ENCODE assay signal across 10 cellular contexts in the genomic region with DNA sequence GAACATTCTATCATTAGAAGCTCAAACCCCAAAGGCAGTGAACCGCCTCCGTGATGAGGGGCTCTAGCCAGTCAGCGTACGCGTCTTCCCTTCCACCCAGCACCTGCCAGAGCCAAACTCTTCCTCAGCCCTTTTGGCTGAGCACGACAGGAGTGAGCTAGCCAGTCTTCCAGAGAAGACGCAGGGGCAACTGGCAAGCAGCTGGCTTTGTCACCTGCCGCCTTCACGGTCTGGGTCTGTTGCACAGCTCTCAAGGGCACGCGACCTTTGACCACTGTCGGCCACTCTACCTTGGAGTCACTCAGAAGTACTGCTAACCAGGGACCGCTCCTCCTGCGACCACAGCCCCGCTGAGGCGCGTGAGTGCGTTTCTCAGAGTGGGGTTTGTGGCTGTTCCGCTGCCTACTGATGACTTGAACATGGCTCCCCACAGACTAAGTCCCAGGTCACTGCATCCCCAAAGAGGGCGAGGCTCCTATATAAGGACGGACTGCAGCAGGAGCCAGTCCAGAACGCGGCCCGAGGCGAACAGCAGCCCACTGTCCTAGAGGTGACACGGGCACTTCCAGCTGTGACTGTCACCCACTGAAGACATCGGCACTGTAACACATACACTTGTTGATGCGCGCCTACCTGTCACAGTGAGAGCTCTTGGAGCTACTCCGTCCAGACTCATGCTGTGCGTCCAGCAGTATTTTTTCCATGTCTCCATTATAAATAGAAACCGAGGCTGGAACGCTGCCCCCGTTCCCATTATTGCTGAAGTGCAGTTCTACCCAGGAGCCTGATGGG. TPM values are rescaled to one million over a fixed set of nuclear protein-coding genes. Genes with fewer than 3 reads are reported as not detected.
DNase-seq lines count a peak whose midpoint lies in the region; ATAC-seq and TF ChIP-seq lines count a peak whose summit lies in the region.
"Had no signal": no experiment of that assay in that cellular context is flagged by ENCODE, and none has a peak within 500 bp of the region (broad histone marks: within the 10 kb centered on the region; RNA-seq: fewer than 3 reads in every experiment).

No MANE protein-coding gene starts in this region.

- peaks cover 70% of the 10 kb centered on the region for H3K4me1 Mint-ChIP-seq in T-helper 1 cell treated with Interleukin-12 subunit alpha and Interleukin-12 subunit beta and Interleukin-4 antibody, amounts not matched to agents 30 μg/mL and 1 μg/mL, for 36 hours (ENCODE audit: low read depth)
- H3K4me1 Mint-ChIP-seq in activated CD8-positive, alpha-beta memory T cell treated with anti-CD3 and anti-CD28 coated beads, Interleukin-2, amount 10 ng/mL, durations not matched to agents 7 days and 5 days, result peaks cover 62% of the 10 kb centered on the region
- peaks cover 28% of the 10 kb centered on the region for H3K4me1 Mint-ChIP-seq in stimulated activated memory B cell treated with anti-CD40 and anti-IgM and Interleukin-4, amounts not matched to agents 10 μg/mL and 1 μg/mL and 100 μg/mL, for 72 hours

- H3K9me3 Mint-ChIP-seq in T-helper 1 cell treated with Interleukin-12 subunit alpha and Interleukin-12 subunit beta and Interleukin-4 antibody, amounts not matched to agents 30 μg/mL and 1 μg/mL, for 36 hours, result no peaks in the 10 kb centered on the region
- no peaks in the 10 kb centered on the region for H3K9me3 Mint-ChIP-seq in activated CD8-positive, alpha-beta memory T cell treated with anti-CD3 and anti-CD28 coated beads, Interleukin-2, amount 10 ng/mL, durations not matched to agents 7 days and 5 days (ENCODE audit: low read depth)
- H3K9me3 Mint-ChIP-seq in stimulated activated memory B cell treated with anti-CD40 and anti-IgM and Interleukin-4, amounts not matched to agents 10 μg/mL and 1 μg/mL and 100 μg/mL, for 72 hours, result no peaks in the 10 kb centered on the region

- H3K27ac Mint-ChIP-seq in T-helper 1 cell treated with Interleukin-12 subunit alpha and Interleukin-12 subunit beta and Interleukin-4 antibody, amounts not matched to agents 30 μg/mL and 1 μg/mL, for 36 hours, result peak overlapping the region; percentile 95
- peak overlapping the region; percentile 80 for H3K27ac Mint-ChIP-seq in activated CD8-positive, alpha-beta memory T cell treated with anti-CD3 and anti-CD28 coated beads, Interleukin-2, amount 10 ng/mL, durations not matched to agents 7 days and 5 days
- H3K27ac Mint-ChIP-seq in stimulated activated memory B cell treated with anti-CD40 and anti-IgM and Interleukin-4, amounts not matched to agents 10 μg/mL and 1 μg/mL and 100 μg/mL, for 72 hours, result peak overlapping the region; percentile 69

- CTCF ChIA-PET in activated CD8-positive, alpha-beta memory T cell treated with anti-CD3 and anti-CD28 coated beads, Interleukin-2, amount 10 ng/mL, durations not matched to agents 7 days and 5 days (lab: Charles Lee), result interaction anchor here (0.8 to 2.8 kb wide), 8 partner anchors 7 to 88 kb away, joined by 3 to 12 read pairs (median 4); a partner anchor contains a TSS

- peak overlapping the region; percentile 81 for H3K4me3 Mint-ChIP-seq in T-helper 1 cell treated with Interleukin-12 subunit alpha and Interleukin-12 subunit beta and Interleukin-4 antibody, amounts not matched to agents 30 μg/mL and 1 μg/mL, for 36 hours
- peak overlapping the region; percentile 65 for H3K4me3 Mint-ChIP-seq in activated CD8-positive, alpha-beta memory T cell treated with anti-CD3 and anti-CD28 coated beads, Interleukin-2, amount 10 ng/mL, durations not matched to agents 7 days and 5 days
- peak overlapping the region; percentile 62 for H3K4me3 Mint-ChIP-seq in stimulated activated memory B cell treated with anti-CD40 and anti-IgM and Interleukin-4, amounts not matched to agents 10 μg/mL and 1 μg/mL and 100 μg/mL, for 72 hours

- peaks cover 33% of the 10 kb centered on the region for H3K36me3 Mint-ChIP-seq in T-helper 1 cell treated with Interleukin-12 subunit alpha and Interleukin-12 subunit beta and Interleukin-4 antibody, amounts not matched to agents 30 μg/mL and 1 μg/mL, for 36 hours (ENCODE audit: low read depth)
- H3K36me3 Mint-ChIP-seq in activated CD8-positive, alpha-beta memory T cell treated with anti-CD3 and anti-CD28 coated beads, Interleukin-2, amount 10 ng/mL, durations not matched to agents 7 days and 5 days, result peaks cover 46% of the 10 kb centered on the region
- H3K36me3 Mint-ChIP-seq in stimulated activated memory B cell treated with anti-CD40 and anti-IgM and Interleukin-4, amounts not matched to agents 10 μg/mL and 1 μg/mL and 100 μg/mL, for 72 hours, result peaks cover 56% of the 10 kb centered on the region

- H3K9me3 ChIP-seq in heart right ventricle, result no peaks in the 10 kb centered on the region
- no peaks in the 10 kb centered on the region for H3K9me3 ChIP-seq in uterus

- H3K36me3 ChIP-seq in heart right ventricle (peaks cover 0 to 43% (median 15%) of the 10 kb centered on the region in 9 donors), uterus (no peaks in the 10 kb centered on the region)

- peak; percentile 51 for ATAC-seq in activated CD8-positive, alpha-beta memory T cell treated with anti-CD3 and anti-CD28 coated beads, Interleukin-2, amount 10 ng/mL, durations not matched to agents 7 days and 5 days
- ATAC-seq in heart right ventricle, result peak; percentile 50 to 85 (median 80)
- peak; percentile 52 for ATAC-seq in stimulated activated memory B cell treated with anti-CD40 and anti-IgM and Interleukin-4, amounts not matched to agents 10 μg/mL and 1 μg/mL and 100 μg/mL, for 72 hours

- H3K4me3 ChIP-seq in heart right ventricle, result peak overlapping the region in 7 of 10 donors; percentile 4 to 36 (median 10)
- H3K4me3 ChIP-seq in uterus, result no peak overlapping the region

- intact Hi-C loops in heart right ventricle (cut with DNase I) (loop anchor here in 3 of 10 donors (5.0 to 10.0 kb wide), 2 partner anchors 71 to 171 kb away; a partner anchor contains a TSS), uterus (cut with DNase I; ENCODE audit: low total_unique reads) (loop anchor here (10.0 kb wide), 1 partner anchor 69 kb away; a partner anchor contains a TSS)

- H3K4me1 ChIP-seq in heart right ventricle, result peaks cover 8 to 49% (median 41%) of the 10 kb centered on the region in 9 donors
- no peaks in the 10 kb centered on the region for H3K4me1 ChIP-seq in uterus

- DNase-seq in T-helper 1 cell (no peak), heart right ventricle (peak; percentile 51 to 58), uterus (no peak), ureter (ENCODE audit: low spot score) (no peak), COLO668 (lab: John Stamatoyannopoulos, UW; ENCODE audit: unreplicated experiment) (no peak)
- peak; percentile 48 for DNase-seq in activated CD8-positive, alpha-beta memory T cell treated with anti-CD3 and anti-CD28 coated beads, Interleukin-2, amount 10 ng/mL, durations not matched to agents 7 days and 5 days
- DNase-seq: amniotic stem cell had no signal

- WGBS in heart right ventricle, 2 donors, result 52 to 67% methylated on average over 34 of the region's 34 CpGs

- H3K27ac ChIP-seq in heart right ventricle, result peak overlapping the region in 9 of 10 donors; percentile 36 to 81 (median 73)
- no peak overlapping the region for H3K27ac ChIP-seq in uterus
- H3K27ac ChIP-seq: 22Rv1 had no signal

- TF ChIP-seq CTCF in heart right ventricle (IDR thresholded peaks at IDR 0.05) (peak in 2 of 9 donors; percentile 9 to 11), uterus (IDR thresholded peaks at IDR 0.05) (no peak)

- no peaks in the 10 kb centered on the region for H3K27me3 Mint-ChIP-seq in T-helper 1 cell treated with Interleukin-12 subunit alpha and Interleukin-12 subunit beta and Interleukin-4 antibody, amounts not matched to agents 30 μg/mL and 1 μg/mL, for 36 hours (ENCODE audit: low read depth)
- H3K27me3 Mint-ChIP-seq in activated CD8-positive, alpha-beta memory T cell treated with anti-CD3 and anti-CD28 coated beads, Interleukin-2, amount 10 ng/mL, durations not matched to agents 7 days and 5 days, result no peaks in the 10 kb centered on the region
- no peaks in the 10 kb centered on the region for H3K27me3 Mint-ChIP-seq in stimulated activated memory B cell treated with anti-CD40 and anti-IgM and Interleukin-4, amounts not matched to agents 10 μg/mL and 1 μg/mL and 100 μg/mL, for 72 hours

- H3K27me3 ChIP-seq in heart right ventricle (no peaks in the 10 kb centered on the region), uterus (no peaks in the 10 kb centered on the region)

- TF ChIP-seq POLR2A in uterus (IDR thresholded peaks at IDR 0.05), result no peak

RNA-seq across cellular contexts. Expression of a gene that starts 8.4 kb away (rescaled TPM):
- total RNA-seq in activated CD8-positive, alpha-beta memory T cell treated with anti-CD3 and anti-CD28 coated beads, Interleukin-2, amount 10 ng/mL, durations not matched to agents 7 days and 5 days, result 10 to 100 TPM; 21.9 to 39.2 TPM
- total RNA-seq in heart right ventricle (100 to 1,000 TPM; 111 to 211 (median 159) TPM), uterus (100 to 1,000 TPM in 1 of 4 donors, 10 to 100 TPM in 3; 17.1 to 122 (median 31.6) TPM), ureter (21.5 TPM)
- 10 to 100 TPM; 34.6 to 80.5 TPM for polyA plus RNA-seq in heart right ventricle

Comparison
In these comparisons a context has a peak if more than half of its experiments do, and no peak if none do; other contexts are left out.
1. DNase-seq: peak in activated CD8-positive, alpha-beta memory T cell treated with anti-CD3 and anti-CD28 coated beads, Interleukin-2, amount 10 ng/mL, durations not matched to agents 7 days and 5 days (single experiment) and heart right ventricle (2 of 2); none in T-helper 1 cell (0 of 5), uterus (0 of 2), ureter (single experiment) and COLO668 (single experiment).
2. H3K27ac ChIP-seq: peak in heart right ventricle (9 of 10); none in uterus (0 of 2).
3. H3K4me3 ChIP-seq: peak in heart right ventricle (7 of 10); none in uterus (0 of 2).
4. Peak in every context shown above with its lines, with median percentiles within 50 percentile points of each other: H3K27ac Mint-ChIP-seq, H3K4me3 Mint-ChIP-seq and ATAC-seq.